ENCODE assay signal across 12 cellular contexts in the genomic region with DNA sequence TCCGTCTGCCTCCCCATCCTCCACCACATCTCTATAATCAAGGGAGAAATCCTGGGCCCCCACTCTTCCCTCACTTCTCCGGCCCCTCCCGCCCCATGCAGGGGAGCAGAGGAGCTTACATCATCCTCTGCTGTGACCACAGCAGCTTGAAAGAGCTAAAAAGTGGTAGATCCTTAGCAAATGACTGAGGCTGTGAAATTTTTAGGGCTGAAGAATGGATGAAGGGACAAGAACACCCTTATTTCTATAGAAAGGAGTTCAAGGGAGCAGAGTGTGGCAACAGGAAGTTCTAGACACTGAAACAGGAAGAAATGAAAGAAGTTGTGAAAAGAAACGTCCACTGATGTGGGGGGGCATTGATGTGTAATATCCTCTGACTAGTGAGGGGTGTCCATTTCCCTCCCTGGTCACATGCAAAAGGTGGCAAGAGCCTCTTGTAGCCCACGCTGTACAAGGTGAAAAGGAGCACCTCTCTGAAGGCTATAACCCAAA.
DNase-seq lines count a peak whose midpoint lies in the region; ATAC-seq and TF ChIP-seq lines count a peak whose summit lies in the region.
"Had no signal": no experiment of that assay in that cellular context is flagged by ENCODE, and none has a peak within 500 bp of the region (broad histone marks: within the 10 kb centered on the region; RNA-seq: fewer than 3 reads in every experiment).

No MANE protein-coding gene starts in this region.

- H3K27ac Mint-ChIP-seq in activated T-helper 17 cell treated with anti-CD3 and anti-CD28 coated beads, Interleukin-2, amount 50 U/mL, for 72 hours, result peak overlapping the region; percentile 60
- H3K27ac Mint-ChIP-seq: nephron progenitor cell had no signal

- H3K27me3 ChIP-seq in DND-41 (ENCODE audit: insufficient read depth, low read length, poor library complexity), result no peaks in the 10 kb centered on the region

- H3K4me1 ChIP-seq in DND-41 (ENCODE audit: insufficient read depth, low read length) (peaks cover 8% of the 10 kb centered on the region), mucosa of descending colon (ENCODE audit: low read depth) (no peaks in the 10 kb centered on the region)

- peak; percentile 62 for ATAC-seq in DND-41 (ENCODE audit: insufficient read depth, low read depth)
- ATAC-seq in activated T-helper 17 cell treated with anti-CD3 and anti-CD28 coated beads, Interleukin-2, amount 50 U/mL, for 72 hours (replicated peaks), result no peak
- ATAC-seq in mucosa of descending colon, result peak; percentile 49
- ATAC-seq in GM21576 (IDR thresholded peaks at IDR 0.05; ENCODE audit: unreplicated experiment), result no peak
- no peak for ATAC-seq in omental fat pad (ENCODE audit: low FRiP score)

- no peaks in the 10 kb centered on the region for H3K79me2 ChIP-seq in DND-41 (ENCODE audit: insufficient read depth, low read length)

- peaks cover 19% of the 10 kb centered on the region for H3K4me1 Mint-ChIP-seq in activated T-helper 17 cell treated with anti-CD3 and anti-CD28 coated beads, Interleukin-2, amount 50 U/mL, for 72 hours

- no peaks in the 10 kb centered on the region for H3K36me3 Mint-ChIP-seq in activated T-helper 17 cell treated with anti-CD3 and anti-CD28 coated beads, Interleukin-2, amount 50 U/mL, for 72 hours (ENCODE audit: low read depth)

- no peak overlapping the region for H3K27ac ChIP-seq in DND-41 (ENCODE audit: low read length)
- H3K27ac ChIP-seq: KMS-11 had no signal

- H3K4me2 ChIP-seq in DND-41 (ENCODE audit: insufficient read depth, low read length), result no peak overlapping the region
- H3K4me2 ChIP-seq: KMS-11 had no signal

- H3K4me3 Mint-ChIP-seq in activated T-helper 17 cell treated with anti-CD3 and anti-CD28 coated beads, Interleukin-2, amount 50 U/mL, for 72 hours, result peak overlapping the region; percentile 16
- H3K4me3 Mint-ChIP-seq: nephron progenitor cell had no signal

- H3K9me3 Mint-ChIP-seq in activated T-helper 17 cell treated with anti-CD3 and anti-CD28 coated beads, Interleukin-2, amount 50 U/mL, for 72 hours, result peaks cover 4% of the 10 kb centered on the region
- H3K9me3 Mint-ChIP-seq: nephron progenitor cell had no signal

- intact Hi-C loops in mucosa of descending colon (cut with DNase I, micrococcal nuclease), result no loop called here

- DNase-seq in DND-41 (peak; percentile 9), KBM-7 (peak; percentile 59), mucosa of descending colon (no peak), SHP77 treated with DMSO at 0.1 percent for 48 hours (lab: John Stamatoyannopoulos, UW) (no peak), omental fat pad (ENCODE audit: low spot score) (no peak), NCI-H2029 treated with DMSO at 0.1 percent for 48 hours (lab: John Stamatoyannopoulos, UW) (no peak)
- DNase-seq: activated CD4-positive, alpha-beta T cell treated with anti-CD3 and anti-CD28 coated beads for 48 hours; hippocampal formation; nephron progenitor cell had no signal

- H4K20me1 ChIP-seq in DND-41 (ENCODE audit: insufficient read depth, low read length), result no peaks in the 10 kb centered on the region

- no peaks in the 10 kb centered on the region for H3K27me3 Mint-ChIP-seq in activated T-helper 17 cell treated with anti-CD3 and anti-CD28 coated beads, Interleukin-2, amount 50 U/mL, for 72 hours

- peak overlapping the region; percentile 48; the same call in 1 of the 2 replicates for H2AFZ ChIP-seq in DND-41 (ENCODE audit: low read depth, low read length)

- no peak overlapping the region for H3K9ac ChIP-seq in DND-41 (ENCODE audit: low read depth, low read length)
- H3K9ac ChIP-seq: KMS-11 had no signal

- TF ChIP-seq CTCF in DND-41 (IDR thresholded peaks at IDR 0.05; ENCODE audit: borderline replicate concordance, extremely low read depth, low read length, poor library complexity, severe bottlenecking) (no peak), mucosa of descending colon (IDR thresholded peaks at IDR 0.05) (no peak), omental fat pad (IDR thresholded peaks at IDR 0.05) (no peak)

- no peaks in the 10 kb centered on the region for H3K36me3 ChIP-seq in DND-41 (ENCODE audit: insufficient read depth, low read length)
- H3K36me3 ChIP-seq in mucosa of descending colon (ENCODE audit: low read depth), result no peaks in the 10 kb centered on the region

- in situ Hi-C loops in KBM-7 (cut with MboI; ENCODE audit: low pct_unique_long_range_greater_than_20kb, low sequenced_read_pairs), result no loop called here

- H3K4me3 ChIP-seq in DND-41 (ENCODE audit: low read depth in 1 of 2, low read length in 2 of 2) (no peak overlapping the region), mucosa of descending colon (no peak overlapping the region)

- H3K9me3 ChIP-seq in DND-41 (ENCODE audit: insufficient read depth, low read length, severe bottlenecking) (no peaks in the 10 kb centered on the region), mucosa of descending colon (no peaks in the 10 kb centered on the region)

Comparison
In these comparisons a context has a peak if more than half of its experiments do, and no peak if none do; other contexts are left out.
1. ATAC-seq: peak in DND-41 (single experiment) and mucosa of descending colon (single experiment); none in activated T-helper 17 cell treated with anti-CD3 and anti-CD28 coated beads, Interleukin-2, amount 50 U/mL, for 72 hours (single experiment), GM21576 (single experiment) and omental fat pad (single experiment).
2. DNase-seq: peak in DND-41 (single experiment) and KBM-7 (single experiment); none in mucosa of descending colon (0 of 3), SHP77 treated with DMSO at 0.1 percent for 48 hours (single experiment), omental fat pad (single experiment) and NCI-H2029 treated with DMSO at 0.1 percent for 48 hours (single experiment).